Comparison of ENCODE assay signal across 8 cellular contexts in the genomic region with DNA sequence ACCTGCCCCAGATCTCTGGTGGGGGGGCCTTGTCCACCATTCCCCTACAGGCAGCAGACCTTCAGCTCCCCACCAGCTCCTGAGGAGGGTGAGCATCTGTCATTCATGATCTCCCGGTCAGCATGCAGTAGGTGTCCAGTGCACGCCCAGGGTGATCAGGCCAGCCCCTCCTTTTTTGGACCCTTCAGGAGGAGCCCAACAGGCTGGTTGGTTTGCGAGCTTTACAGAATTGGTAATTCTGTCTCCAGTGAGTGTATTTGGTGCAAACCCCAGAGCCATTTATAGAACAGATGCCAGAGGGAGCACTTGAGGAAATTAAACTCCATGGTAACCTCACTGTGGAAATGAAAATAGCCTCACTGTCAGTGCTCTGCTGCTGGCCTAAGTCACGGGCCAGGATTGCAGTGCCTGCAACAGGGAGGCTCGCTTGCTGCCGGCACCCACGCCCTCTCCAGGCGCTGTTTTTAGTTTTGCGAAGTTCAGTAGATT. TPM values are rescaled to one million over a fixed set of nuclear protein-coding genes. Genes with fewer than 3 reads are reported as not detected.
DNase-seq lines count a peak whose midpoint lies in the region; ATAC-seq and TF ChIP-seq lines count a peak whose summit lies in the region.

No MANE protein-coding gene starts in this region.

- peak; percentile 50 for DNase-seq in DMS79 (lab: John Stamatoyannopoulos, UW)
- DNase-seq in NCI-H524 treated with DMSO at 0.1 percent for 48 hours (lab: John Stamatoyannopoulos, UW), result peak; percentile 84
- peak; percentile 34 for DNase-seq in fibroblast of mammary gland (ENCODE audit: low read depth)
- peak; percentile 74 to 79 for DNase-seq in trophoblast cell
- DNase-seq in HT-29 (ENCODE audit: low spot score), result no peak
- DNase-seq in SKM-1 (lab: John Stamatoyannopoulos, UW; ENCODE audit: unreplicated experiment), result no peak
- DNase-seq in T-helper 2 cell, result no peak

- no peak overlapping the region for H2BK120ac ChIP-seq in trophoblast cell (ENCODE audit: insufficient read depth, low read length, poor library complexity)

- no peak overlapping the region for H3K14ac ChIP-seq in trophoblast cell (ENCODE audit: low read length)

- no peak overlapping the region for H2BK12ac ChIP-seq in trophoblast cell (ENCODE audit: low read length)

- H3K79me1 ChIP-seq in trophoblast cell (ENCODE audit: low read length), result no peaks in the 10 kb centered on the region

- no peak overlapping the region for H2BK5ac ChIP-seq in trophoblast cell (ENCODE audit: low read depth, low read length, poor library complexity)

- no peaks in the 10 kb centered on the region for H3K4me1 ChIP-seq in trophoblast cell (ENCODE audit: control insufficient read depth in 1 of 2, insufficient read depth in 2 of 2, low read length in 2 of 2)

- H3K4ac ChIP-seq in trophoblast cell (ENCODE audit: low read depth, low read length), result no peak overlapping the region

- no peak overlapping the region for H3K27ac ChIP-seq in trophoblast cell (ENCODE audit: low read depth, low read length)

- H2AK5ac ChIP-seq in trophoblast cell (ENCODE audit: low read length), result no peak overlapping the region

- H3K36me3 ChIP-seq in trophoblast cell (ENCODE audit: control insufficient read depth in 1 of 2, insufficient read depth in 2 of 2, low read length in 2 of 2), result no peaks in the 10 kb centered on the region

- peaks cover 10% of the 10 kb centered on the region for H3K9me3 ChIP-seq in trophoblast cell (ENCODE audit: insufficient read depth, low read depth, low read length)

- ATAC-seq in HG02678 (IDR thresholded peaks at IDR 0.05; ENCODE audit: unreplicated experiment), result no peak

- no peaks in the 10 kb centered on the region for H3K79me2 ChIP-seq in trophoblast cell (ENCODE audit: control insufficient read depth, insufficient read depth, low read length, poor library complexity)

- no peak overlapping the region for H3K18ac ChIP-seq in trophoblast cell (ENCODE audit: low read length)

- H2AFZ ChIP-seq in trophoblast cell (ENCODE audit: insufficient read depth, low read length, poor library complexity), result no peak overlapping the region

- H4K12ac ChIP-seq in trophoblast cell (ENCODE audit: low read depth, low read length), result no peak overlapping the region

- H3K4me3 ChIP-seq in fibroblast of mammary gland (ENCODE audit: control insufficient read depth, low read depth, low read length) (no peak overlapping the region), trophoblast cell (ENCODE audit: low read depth, low read length) (no peak overlapping the region)

- H3K23ac ChIP-seq in trophoblast cell (ENCODE audit: low read length), result no peak overlapping the region

- no peak overlapping the region for H3K9ac ChIP-seq in trophoblast cell (ENCODE audit: low read length)

- no peaks in the 10 kb centered on the region for H3K27me3 ChIP-seq in trophoblast cell (ENCODE audit: insufficient read depth, low read length)

- no peak overlapping the region for H3K4me2 ChIP-seq in trophoblast cell (ENCODE audit: low read length)

- no peak for TF ChIP-seq CTCF in fibroblast of mammary gland (conservative IDR thresholded peaks at IDR 0.05; ENCODE audit: control insufficient read depth, insufficient read depth, low read depth, low read length)

- H4K91ac ChIP-seq in trophoblast cell (ENCODE audit: low read depth, low read length), result no peak overlapping the region

- H4K8ac ChIP-seq in trophoblast cell (ENCODE audit: low read depth, low read length), result no peak overlapping the region

- no CpG with 5 or more reads among the region's 9 CpGs for WGBS in trophoblast cell (ENCODE audit: extremely low coverage, insufficient coverage, insufficient read length)

RNA-seq across cellular contexts. Expression of gene WNK2, which starts 23.4 kb away (rescaled TPM):
- polyA plus RNA-seq in trophoblast cell (2013), result 59.1 and 59.5 TPM in 2 replicates
- total RNA-seq in HT-29 (2014; rRNA removed; shearing (Covaris generic)), result 27.5 and 28.6 TPM in 2 replicates

Comparison
In these comparisons a context has a peak if more than half of its experiments do, and no peak if none do; other contexts are left out.
1. DNase-seq: peak in DMS79 (single experiment), NCI-H524 treated with DMSO at 0.1 percent for 48 hours (single experiment), fibroblast of mammary gland (single experiment) and trophoblast cell (2 of 2); none in HT-29 (single experiment), SKM-1 (single experiment) and T-helper 2 cell (0 of 5).